Comparison of ENCODE assay signal across 16 cellular contexts in the genomic region with DNA sequence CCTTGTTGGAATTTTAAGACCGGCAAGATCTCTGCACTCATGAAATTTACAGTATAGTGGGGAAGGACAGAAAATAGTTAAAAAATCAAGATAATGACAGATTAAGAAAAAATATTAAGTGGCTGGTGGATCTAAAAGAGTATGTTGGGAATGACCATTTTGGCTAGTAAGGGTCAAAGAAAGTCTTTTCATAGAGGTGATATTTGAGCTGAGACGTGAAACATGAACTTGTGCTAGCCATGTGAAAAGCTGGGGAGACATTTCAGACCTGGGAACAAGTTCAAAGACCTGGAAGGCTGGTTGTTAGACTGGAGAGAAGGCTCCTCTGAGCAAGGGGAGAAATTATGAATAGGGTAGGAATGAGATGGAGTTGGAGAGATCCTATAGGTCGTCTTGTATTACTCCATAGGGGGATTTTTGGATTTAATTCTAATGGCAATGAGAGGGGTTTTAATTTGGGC. TPM values are rescaled to one million over a fixed set of nuclear protein-coding genes. Genes with fewer than 3 reads are reported as not detected.
DNase-seq lines count a peak whose midpoint lies in the region; ATAC-seq and TF ChIP-seq lines count a peak whose summit lies in the region.
"Had no signal": no experiment of that assay in that cellular context is flagged by ENCODE, and none has a peak within 500 bp of the region (broad histone marks: within the 10 kb centered on the region; RNA-seq: fewer than 3 reads in every experiment).

No MANE protein-coding gene starts in this region.

- no peak overlapping the region for H2AFZ ChIP-seq in PC-3 (ENCODE audit: low read length)

- H3K36me3 ChIP-seq in left ventricle myocardium inferior: no peaks in the 10 kb centered on the region
- H3K36me3 ChIP-seq in neutrophil: peaks cover 16% of the 10 kb centered on the region
- no peaks in the 10 kb centered on the region for H3K36me3 ChIP-seq in PC-3 (ENCODE audit: low read depth, low read length)
- H3K36me3 ChIP-seq: HAP-1, Peyer's patch had no signal

- H3K4me1 Mint-ChIP-seq in activated naive CD8-positive, alpha-beta T cell treated with anti-CD3 and anti-CD28 coated beads, Interleukin-2, amount 50 U/mL, for 24 hours: peaks cover 19% of the 10 kb centered on the region
- peaks cover 31% of the 10 kb centered on the region for H3K4me1 Mint-ChIP-seq in activated T-cell treated with anti-CD3 and anti-CD28 coated beads, Interleukin-2, amount 50 U/mL, for 24 hours (ENCODE audit: low read depth)

- H3K9me3 Mint-ChIP-seq in activated naive CD8-positive, alpha-beta T cell treated with anti-CD3 and anti-CD28 coated beads, Interleukin-2, amount 50 U/mL, for 24 hours: no peaks in the 10 kb centered on the region
- peaks cover 2% of the 10 kb centered on the region for H3K9me3 Mint-ChIP-seq in activated T-cell treated with anti-CD3 and anti-CD28 coated beads, Interleukin-2, amount 50 U/mL, for 24 hours
- H3K9me3 Mint-ChIP-seq: naive thymus-derived CD8-positive, alpha-beta T cell; WTC11 had no signal

- H3K27ac Mint-ChIP-seq in activated naive CD8-positive, alpha-beta T cell treated with anti-CD3 and anti-CD28 coated beads, Interleukin-2, amount 50 U/mL, for 24 hours: no peak overlapping the region
- no peak overlapping the region for H3K27ac Mint-ChIP-seq in activated T-cell treated with anti-CD3 and anti-CD28 coated beads, Interleukin-2, amount 50 U/mL, for 24 hours
- H3K27ac Mint-ChIP-seq: naive thymus-derived CD8-positive, alpha-beta T cell had no signal

- peak overlapping the region; percentile 100 for H3K27ac ChIP-seq in left ventricle myocardium inferior (replicated peaks)
- peak overlapping the region in 50 of 59 donors; percentile 4 to 100 (median 55) for H3K27ac ChIP-seq in dorsolateral prefrontal cortex
- peak overlapping the region; percentile 100 for H3K27ac ChIP-seq in neutrophil
- no peak overlapping the region for H3K27ac ChIP-seq in PC-3 (ENCODE audit: low read length)
- H3K27ac ChIP-seq: KMS-11 had no signal

- CTCF ChIA-PET in PC-3 (lab: Charles Lee): no interaction called here

- H3K4me1 ChIP-seq in left ventricle myocardium inferior (peaks cover 85% of the 10 kb centered on the region), neutrophil (ENCODE audit: control insufficient read depth in 1 of 2, insufficient read depth in 1 of 2, low read depth in 1 of 2, low read length in 1 of 2) (peaks cover 50 to 51% of the 10 kb centered on the region in 2 experiments), PC-3 (ENCODE audit: insufficient read depth, low read length) (peaks cover 13% of the 10 kb centered on the region)

- no TSS peak for BruUV-seq in PC-3 (replicated peaks; lab: Mats Ljungman, UMichigan)

- H3K4me3 Mint-ChIP-seq in activated naive CD8-positive, alpha-beta T cell treated with anti-CD3 and anti-CD28 coated beads, Interleukin-2, amount 50 U/mL, for 24 hours: no peak overlapping the region
- no peak overlapping the region for H3K4me3 Mint-ChIP-seq in activated T-cell treated with anti-CD3 and anti-CD28 coated beads, Interleukin-2, amount 50 U/mL, for 24 hours
- H3K4me3 Mint-ChIP-seq: WTC11 had no signal

- no peaks in the 10 kb centered on the region for H3K9me3 ChIP-seq in left ventricle myocardium inferior (replicated peaks)
- H3K9me3 ChIP-seq in neutrophil: no peaks in the 10 kb centered on the region
- H3K9me3 ChIP-seq in PC-3 (ENCODE audit: low read length): no peaks in the 10 kb centered on the region
- H3K9me3 ChIP-seq: HAP-1, Peyer's patch had no signal

- no peak overlapping the region for H3K4me2 ChIP-seq in PC-3 (ENCODE audit: low read length)
- H3K4me2 ChIP-seq: KMS-11 had no signal

- H3K27me3 Mint-ChIP-seq in activated naive CD8-positive, alpha-beta T cell treated with anti-CD3 and anti-CD28 coated beads, Interleukin-2, amount 50 U/mL, for 24 hours: no peaks in the 10 kb centered on the region
- no peaks in the 10 kb centered on the region for H3K27me3 Mint-ChIP-seq in activated T-cell treated with anti-CD3 and anti-CD28 coated beads, Interleukin-2, amount 50 U/mL, for 24 hours
- H3K27me3 Mint-ChIP-seq: naive thymus-derived CD8-positive, alpha-beta T cell had no signal

- no peak for DNase-seq in left ventricle myocardium inferior
- no peak for DNase-seq in Right ventricle myocardium inferior (ENCODE audit: missing footprints)
- DNase-seq in dorsolateral prefrontal cortex: no peak
- no peak for DNase-seq in activated naive CD8-positive, alpha-beta T cell treated with anti-CD3 and anti-CD28 coated beads, Interleukin-2, amount 50 U/mL, for 24 hours
- no peak for DNase-seq in activated T-cell treated with anti-CD3 and anti-CD28 coated beads, Interleukin-2, amount 50 U/mL, for 24 hours
- DNase-seq in PC-3: no peak
- DNase-seq: glutamatergic neuron; kidney glomerular epithelial cell; Peyer's patch; stimulated activated CD4-positive, alpha-beta T cell treated with anti-CD3 and anti-CD28 coated beads, Interleukin-4, amount 100 ng/mL, for 24 hours had no signal

- H3K27me3 ChIP-seq in left ventricle myocardium inferior (ENCODE audit: low read depth) (no peaks in the 10 kb centered on the region), dorsolateral prefrontal cortex (no peaks in the 10 kb centered on the region), neutrophil (no peaks in the 10 kb centered on the region), PC-3 (ENCODE audit: low read length) (no peaks in the 10 kb centered on the region)
- H3K27me3 ChIP-seq: Peyer's patch had no signal

- peaks cover 51% of the 10 kb centered on the region for H3K79me2 ChIP-seq in PC-3 (ENCODE audit: low read length)

- intact Hi-C loops in left ventricle myocardium inferior (cut with micrococcal nuclease) (no loop called here), Right ventricle myocardium inferior (cut with DNase I) (loop anchor here (10.0 kb wide), 1 partner anchor 728 kb away; a partner anchor contains a TSS), dorsolateral prefrontal cortex (cut with DNase I) (loop anchor here in 1 of 2 donors (10.0 kb wide), 1 partner anchor 62 kb away; a partner anchor contains a TSS), PC-3 (cut with micrococcal nuclease) (no loop called here)

- H3F3A ChIP-seq in PC-3 (ENCODE audit: low read length, unreplicated experiment): no peaks in the 10 kb centered on the region

- no peaks in the 10 kb centered on the region for H3K9me2 ChIP-seq in PC-3 (replicated peaks; ENCODE audit: low read length)

- peak overlapping the region; percentile 96 for H3K4me3 ChIP-seq in left ventricle myocardium inferior
- H3K4me3 ChIP-seq in dorsolateral prefrontal cortex: peak overlapping the region in 36 of 59 donors; percentile 0 to 98 (median 44)
- peak overlapping the region; percentile 69 to 99 for H3K4me3 ChIP-seq in neutrophil (ENCODE audit: low read depth in 1 of 2, low read length in 1 of 2)
- no peak overlapping the region for H3K4me3 ChIP-seq in PC-3 (ENCODE audit: low read length)
- H3K4me3 ChIP-seq: HAP-1, Peyer's patch had no signal

- peaks cover 19% of the 10 kb centered on the region for H3K36me3 Mint-ChIP-seq in activated naive CD8-positive, alpha-beta T cell treated with anti-CD3 and anti-CD28 coated beads, Interleukin-2, amount 50 U/mL, for 24 hours (ENCODE audit: low read depth)
- peaks cover 39% of the 10 kb centered on the region for H3K36me3 Mint-ChIP-seq in activated T-cell treated with anti-CD3 and anti-CD28 coated beads, Interleukin-2, amount 50 U/mL, for 24 hours (ENCODE audit: low read depth)
- H3K36me3 Mint-ChIP-seq: WTC11 had no signal

- no peak overlapping the region for H3K9ac ChIP-seq in PC-3 (ENCODE audit: low read length)
- H3K9ac ChIP-seq: KMS-11 had no signal

- no peaks in the 10 kb centered on the region for H4K20me1 ChIP-seq in PC-3 (ENCODE audit: low read length)

- ATAC-seq in Right ventricle myocardium inferior (no peak), PC-3 (no peak), GM21447 (IDR thresholded peaks at IDR 0.05; ENCODE audit: unreplicated experiment) (no peak)
- ATAC-seq in activated naive CD8-positive, alpha-beta T cell treated with anti-CD3 and anti-CD28 coated beads, Interleukin-2, amount 50 U/mL, for 24 hours: no peak
- ATAC-seq: naive thymus-derived CD8-positive, alpha-beta T cell; WTC11 had no signal

- no peak for TF ChIP-seq CTCF in left ventricle myocardium inferior (IDR thresholded peaks at IDR 0.05; ENCODE audit: borderline replicate concordance)
- peak in 3 of 56 donors; percentile 1 to 4 (median 2) for TF ChIP-seq CTCF in dorsolateral prefrontal cortex (IDR thresholded peaks at IDR 0.05 in 54 of 56, conservative IDR thresholded peaks at IDR 0.05 in 2 of 56; ENCODE audit: low read depth in 1 of 56, partially characterized antibody in 56 of 56)
- TF ChIP-seq CTCF in neutrophil (IDR thresholded peaks at IDR 0.05): no peak
- TF ChIP-seq CTCF in PC-3 (conservative IDR thresholded peaks at IDR 0.05; ENCODE audit: low read depth, low read length): no peak

- POLR2A ChIA-PET in PC-3 (lab: Charles Lee; ENCODE audit: unreplicated experiment): no interaction called here

RNA-seq across cellular contexts. Expression of a gene that starts 4.7 kb away (rescaled TPM):
- total RNA-seq in left ventricle myocardium inferior: 12.0 TPM
- total RNA-seq in Right ventricle myocardium inferior: 11.6 TPM
- 10 to 100 TPM; 23.2 to 39.9 (median 31.0) TPM for total RNA-seq in dorsolateral prefrontal cortex
- 3.3 and 3.5 TPM in 2 replicates for total RNA-seq in PC-3 (2014; rRNA removed)

RNA-seq across cellular contexts. Expression of a gene that starts 40.7 kb away (rescaled TPM):
- total RNA-seq in left ventricle myocardium inferior (12.8 TPM), Right ventricle myocardium inferior (12.0 TPM), dorsolateral prefrontal cortex (10 to 100 TPM; 12.9 to 35.3 (median 26.6) TPM), PC-3 (2014; rRNA removed) (32.3 and 36.5 TPM in 2 replicates)
